ENCODE assay signal across 22 cellular contexts in the genomic region with DNA sequence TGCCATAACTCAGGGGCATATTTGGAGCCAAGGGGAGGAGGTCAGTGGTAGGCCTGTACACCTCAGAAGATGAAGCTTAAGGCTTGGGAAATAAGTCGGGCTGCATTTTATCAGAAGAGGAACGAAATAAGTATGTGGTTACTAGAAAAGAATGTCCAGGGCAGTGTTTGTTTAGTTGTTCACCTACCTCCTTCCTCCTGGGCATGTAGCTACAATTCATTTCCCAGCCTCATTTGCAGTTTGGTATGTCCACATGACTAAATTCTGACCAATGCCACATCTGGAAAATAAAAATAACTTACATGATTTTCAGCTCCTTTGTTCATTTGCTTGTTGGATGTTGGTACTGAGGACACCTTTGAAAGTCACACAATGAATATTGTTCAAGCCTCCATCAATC.
DNase-seq lines count a peak whose midpoint lies in the region; ATAC-seq, FAIRE-seq and TF ChIP-seq lines count a peak whose summit lies in the region.
"Had no signal": no experiment of that assay in that cellular context is flagged by ENCODE, and none has a peak within 500 bp of the region (broad histone marks: within the 10 kb centered on the region; RNA-seq: fewer than 3 reads in every experiment).

No MANE protein-coding gene starts in this region.

- H2BK120ac ChIP-seq in mesenchymal stem cell (ENCODE audit: low read depth, low read length), result no peak overlapping the region

- H3K4me1 ChIP-seq in SK-N-SH (ENCODE audit: control insufficient read depth in 1 of 2, insufficient read depth in 2 of 2, low read depth in 1 of 2, low read length in 1 of 2) (no peaks in the 10 kb centered on the region), SJCRH30 (peaks cover 17% of the 10 kb centered on the region), mesenchymal stem cell (ENCODE audit: control insufficient read depth, insufficient read depth, low read depth, low read length) (no peaks in the 10 kb centered on the region)
- H3K4me1 ChIP-seq: A549, Caco-2 had no signal

- H3K27me3 ChIP-seq in SK-N-SH (ENCODE audit: insufficient read depth) (no peaks in the 10 kb centered on the region), SJCRH30 (no peaks in the 10 kb centered on the region), bronchial epithelial cell (ENCODE audit: control insufficient read depth, insufficient read depth, low read length) (no peaks in the 10 kb centered on the region), mesenchymal stem cell (ENCODE audit: control insufficient read depth in 1 of 2, insufficient read depth in 1 of 2, low read length in 2 of 2) (no peaks in the 10 kb centered on the region)

- WGBS in SK-N-SH (ENCODE audit: low lambda C conversion rate), result 57% methylated on average over 2 of the region's 2 CpGs
- 72% methylated on average over 2 of the region's 2 CpGs for WGBS in mesenchymal stem cell

- H3F3A ChIP-seq in SK-N-SH (replicated peaks; ENCODE audit: insufficient read depth), result peaks cover 13% of the 10 kb centered on the region

- H4K8ac ChIP-seq in mesenchymal stem cell (ENCODE audit: low read length), result no peak overlapping the region

- no peak overlapping the region for H3K14ac ChIP-seq in mesenchymal stem cell (ENCODE audit: low read length in 2 of 2)

- H4K91ac ChIP-seq in mesenchymal stem cell (ENCODE audit: low read length), result no peak overlapping the region

- no peak overlapping the region for H2BK5ac ChIP-seq in mesenchymal stem cell (ENCODE audit: low read depth, low read length, poor library complexity, severe bottlenecking)

- no peak overlapping the region for H2BK12ac ChIP-seq in mesenchymal stem cell (ENCODE audit: low read length in 2 of 2)

- H3K36me3 ChIP-seq in SK-N-SH (replicated peaks in 1 of 2; ENCODE audit: control insufficient read depth in 1 of 2, insufficient read depth in 2 of 2, low read length in 1 of 2), result no peaks in the 10 kb centered on the region
- no peaks in the 10 kb centered on the region for H3K36me3 ChIP-seq in SJCRH30
- H3K36me3 ChIP-seq in bronchial epithelial cell (ENCODE audit: control insufficient read depth, insufficient read depth, low read length), result no peaks in the 10 kb centered on the region
- no peaks in the 10 kb centered on the region for H3K36me3 ChIP-seq in mesenchymal stem cell (ENCODE audit: control insufficient read depth in 1 of 2, insufficient read depth in 2 of 2, low read depth in 1 of 2, low read length in 2 of 2)

- no peak overlapping the region for H3K18ac ChIP-seq in mesenchymal stem cell (ENCODE audit: low read depth in 1 of 2, low read length in 2 of 2)

- TF ChIP-seq CTCF in SK-N-SH (IDR thresholded peaks at IDR 0.05), result no peak
- TF ChIP-seq CTCF in bronchial epithelial cell (IDR thresholded peaks at IDR 0.05; ENCODE audit: insufficient read depth, low read length, severe bottlenecking), result no peak

- peak overlapping the region; percentile 37; the same call in 1 of the 2 replicates for H3K4me2 ChIP-seq in SK-N-SH
- no peak overlapping the region for H3K4me2 ChIP-seq in mesenchymal stem cell (ENCODE audit: low read length, poor library complexity, severe bottlenecking)
- H3K4me2 ChIP-seq: A549, GM23338 had no signal

- H3K79me1 ChIP-seq in mesenchymal stem cell (replicated peaks; ENCODE audit: low read length, poor library complexity, severe bottlenecking), result no peaks in the 10 kb centered on the region

- no peak for DNase-seq in SK-N-SH
- DNase-seq in SJCRH30, result no peak
- peak; percentile 83 for DNase-seq in bronchial epithelial cell (ENCODE audit: low read depth)
- no peak for DNase-seq in mesenchymal stem cell
- no peak for DNase-seq in SKM-1 (lab: John Stamatoyannopoulos, UW; ENCODE audit: unreplicated experiment)
- no peak for DNase-seq in NCI-H2196 treated with DMSO at 0.1 percent for 48 hours (lab: John Stamatoyannopoulos, UW; ENCODE audit: unreplicated experiment)
- DNase-seq: AML-193; Caco-2; CD4-positive, alpha-beta T cell; DMS79; GDM1; HCEC 1CT had no signal

- H2AFZ ChIP-seq in SK-N-SH (ENCODE audit: low read depth), result peak overlapping the region; percentile 65; the same call in 1 of the 2 replicates
- no peak overlapping the region for H2AFZ ChIP-seq in mesenchymal stem cell (ENCODE audit: low read depth, low read length)
- H2AFZ ChIP-seq: GM23338 had no signal

- H3K4me3 ChIP-seq in SK-N-SH (ENCODE audit: low read depth in 2 of 2, low read length in 1 of 2), result no peak overlapping the region
- no peak overlapping the region for H3K4me3 ChIP-seq in SJCRH30
- H3K4me3 ChIP-seq in bronchial epithelial cell (ENCODE audit: low read depth, low read length), result no peak overlapping the region
- H3K4me3 ChIP-seq in mesenchymal stem cell (ENCODE audit: insufficient read depth in 1 of 2, low read depth in 1 of 2, low read length in 2 of 2), result no peak overlapping the region
- H3K4me3 ChIP-seq: A549, GM23338 had no signal

- no peaks in the 10 kb centered on the region for H3K79me2 ChIP-seq in SK-N-SH (ENCODE audit: insufficient read depth)

- CTCF ChIA-PET in SK-N-SH (lab: Yijun Ruan, JAX), result no interaction called here

- H4K20me1 ChIP-seq in SK-N-SH (ENCODE audit: insufficient read depth), result no peaks in the 10 kb centered on the region

- H3K27ac ChIP-seq in SK-N-SH (ENCODE audit: low read depth in 2 of 2, low read length in 1 of 2) (peak overlapping the region in 1 of 2 experiments; percentile 76; a peak in 2 of 4 replicates), SJCRH30 (peak overlapping the region; percentile 67), mesenchymal stem cell (ENCODE audit: low read length, poor library complexity, severe bottlenecking) (peak overlapping the region; percentile 60)
- H3K27ac ChIP-seq: 22Rv1, A549, C4-2B had no signal

- H2BK15ac ChIP-seq in mesenchymal stem cell (ENCODE audit: low read depth, poor library complexity, severe bottlenecking), result no peak overlapping the region

- H3K9me3 ChIP-seq in SK-N-SH (no peaks in the 10 kb centered on the region), SJCRH30 (replicated peaks) (no peaks in the 10 kb centered on the region; the same call in 1 of the 2 replicates), mesenchymal stem cell (ENCODE audit: control insufficient read depth, low read length) (no peaks in the 10 kb centered on the region)
- H3K9me3 ChIP-seq: A549, Caco-2 had no signal

- no peak for TF ChIP-seq RAD21 in SK-N-SH (IDR thresholded peaks at IDR 0.05; ENCODE audit: low read length)

- FAIRE-seq in bronchial epithelial cell (lab: Jason Lieb, UNC), result no peak
- FAIRE-seq: A549, D721Med, GM12892, GM18507, H54 had no signal

- H3K9ac ChIP-seq in SK-N-SH (no peak overlapping the region; the same call in 1 of the 2 replicates), mesenchymal stem cell (ENCODE audit: low read length) (no peak overlapping the region)

- no peak for ATAC-seq in SK-N-SH treated with all-trans-retinoic acid at 6 μM for 48 hours
- no peak for ATAC-seq in GM21619 (IDR thresholded peaks at IDR 0.05; ENCODE audit: unreplicated experiment)
- ATAC-seq: A549, GM23338 had no signal

- TF ChIP-seq EP300 in SK-N-SH (IDR thresholded peaks at IDR 0.05; ENCODE audit: borderline replicate concordance in 1 of 2, low read depth in 1 of 2, low read length in 1 of 2), result no peak

- no peak overlapping the region for H2AK5ac ChIP-seq in mesenchymal stem cell (ENCODE audit: low read length, severe bottlenecking)

- POLR2A ChIA-PET in SK-N-SH (lab: Yijun Ruan, JAX), result no interaction called here

- H3K9me2 ChIP-seq in SK-N-SH, result no peaks in the 10 kb centered on the region

- no peak overlapping the region for H3K4ac ChIP-seq in mesenchymal stem cell (ENCODE audit: low read depth in 1 of 2, low read length in 2 of 2)

- no peak overlapping the region for H3K23ac ChIP-seq in mesenchymal stem cell (ENCODE audit: low read length in 2 of 2)

TF ChIP-seq in SK-N-SH, 30 proteins besides CTCF, POLR2A, EP300 and RAD21 (continues in another document):
- TF ChIP-seq, protein P1, sequence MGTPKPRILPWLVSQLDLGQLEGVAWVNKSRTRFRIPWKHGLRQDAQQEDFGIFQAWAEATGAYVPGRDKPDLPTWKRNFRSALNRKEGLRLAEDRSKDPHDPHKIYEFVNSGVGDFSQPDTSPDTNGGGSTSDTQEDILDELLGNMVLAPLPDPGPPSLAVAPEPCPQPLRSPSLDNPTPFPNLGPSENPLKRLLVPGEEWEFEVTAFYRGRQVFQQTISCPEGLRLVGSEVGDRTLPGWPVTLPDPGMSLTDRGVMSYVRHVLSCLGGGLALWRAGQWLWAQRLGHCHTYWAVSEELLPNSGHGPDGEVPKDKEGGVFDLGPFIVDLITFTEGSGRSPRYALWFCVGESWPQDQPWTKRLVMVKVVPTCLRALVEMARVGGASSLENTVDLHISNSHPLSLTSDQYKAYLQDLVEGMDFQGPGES (IDR thresholded peaks at IDR 0.05; ENCODE audit: low read depth, low read length), result no peak
- TF ChIP-seq ELF1 (IDR thresholded peaks at IDR 0.05) (no peak), RFX5 (IDR thresholded peaks at IDR 0.05; ENCODE audit: low read length) (no peak)
- TF ChIP-seq, protein P2, sequence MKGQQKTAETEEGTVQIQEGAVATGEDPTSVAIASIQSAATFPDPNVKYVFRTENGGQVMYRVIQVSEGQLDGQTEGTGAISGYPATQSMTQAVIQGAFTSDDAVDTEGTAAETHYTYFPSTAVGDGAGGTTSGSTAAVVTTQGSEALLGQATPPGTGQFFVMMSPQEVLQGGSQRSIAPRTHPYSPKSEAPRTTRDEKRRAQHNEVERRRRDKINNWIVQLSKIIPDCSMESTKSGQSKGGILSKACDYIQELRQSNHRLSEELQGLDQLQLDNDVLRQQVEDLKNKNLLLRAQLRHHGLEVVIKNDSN (IDR thresholded peaks at IDR 0.05; ENCODE audit: borderline replicate concordance, low read depth), result no peak

TF ChIP-seq in SK-N-SH treated with all-trans-retinoic acid at 6 μM for 48 hours, 23 proteins besides CTCF, POLR2A, EP300 and RAD21 (continues in another document):
- no peak for TF ChIP-seq ZC3H10 (CRISPR knock-in tag; IDR thresholded peaks at IDR 0.05)
- no peak for TF ChIP-seq ZNF8 (CRISPR knock-in tag; IDR thresholded peaks at IDR 0.05)
- no peak for TF ChIP-seq PPARA (CRISPR knock-in tag; IDR thresholded peaks at IDR 0.05; ENCODE audit: borderline replicate concordance)
- no peak for TF ChIP-seq CSDC2 (CRISPR knock-in tag; IDR thresholded peaks at IDR 0.05)
- no peak for TF ChIP-seq ARNTL (CRISPR knock-in tag; IDR thresholded peaks at IDR 0.05; ENCODE audit: borderline replicate concordance, low read depth)
